1 cellular context compared by ENCODE assay signal in the genomic region with DNA sequence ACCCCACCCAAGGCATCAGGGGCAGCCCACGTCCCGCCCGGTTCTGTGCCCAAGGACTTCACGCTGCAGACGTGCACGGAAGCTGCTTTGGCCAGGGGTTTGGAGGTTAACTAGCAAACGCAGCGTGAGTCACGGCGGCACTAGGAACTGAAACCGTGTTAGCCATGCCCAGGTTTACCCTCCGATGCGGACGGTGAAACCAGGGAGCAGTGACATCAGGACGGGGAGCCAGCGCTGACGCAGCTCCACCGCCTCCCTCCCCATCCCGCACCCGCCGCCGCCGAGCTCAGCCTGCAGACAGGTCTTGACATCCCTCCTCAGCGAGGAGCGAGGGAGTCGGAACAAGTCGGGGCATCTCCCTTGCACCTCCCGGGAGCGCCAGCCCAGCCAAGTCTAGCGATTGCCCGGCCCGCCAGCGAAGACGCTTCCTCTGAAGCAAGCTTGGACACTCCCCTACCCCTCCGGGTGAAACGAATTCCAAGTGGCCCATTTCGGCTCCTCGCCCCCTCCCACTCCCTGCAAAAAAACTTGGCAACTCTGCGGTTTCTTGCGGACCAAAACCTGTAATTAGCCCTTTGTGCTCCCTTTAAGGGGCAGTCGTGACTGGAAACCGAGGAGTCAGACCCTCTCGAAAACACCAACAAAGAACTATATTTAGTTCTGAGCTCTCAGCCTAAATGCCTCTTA.
TF ChIP-seq lines count a peak whose summit lies in the region.

No MANE protein-coding gene starts in this region.

TF ChIP-seq in A549, 52 proteins besides CTCF, POLR2A, EP300 and RAD21 (continued from another document):
- TF ChIP-seq, protein P1, sequence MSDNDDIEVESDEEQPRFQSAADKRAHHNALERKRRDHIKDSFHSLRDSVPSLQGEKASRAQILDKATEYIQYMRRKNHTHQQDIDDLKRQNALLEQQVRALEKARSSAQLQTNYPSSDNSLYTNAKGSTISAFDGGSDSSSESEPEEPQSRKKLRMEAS (IDR thresholded peaks at IDR 0.05) = peak; percentile 53; the same call in 1 of the 2 replicates
- TF ChIP-seq FOSL2 (IDR thresholded peaks at IDR 0.05) (no peak), FOSL2 (CRISPR knock-in tag; IDR thresholded peaks at IDR 0.05) (peak; percentile 75), CEBPB (IDR thresholded peaks at IDR 0.05) (0 out of 4 replicates have a peak, but pooled peaks of 1 of the 2 experiments have one; percentile 0), FOXS1 (CRISPR knock-in tag; IDR thresholded peaks at IDR 0.05) (no peak), RNF2 (IDR thresholded peaks at IDR 0.05; ENCODE audit: borderline replicate concordance, low read depth) (0 out of 2 replicates have a peak, but pooled peaks have one; percentile 55)
- TF ChIP-seq, protein P2, sequence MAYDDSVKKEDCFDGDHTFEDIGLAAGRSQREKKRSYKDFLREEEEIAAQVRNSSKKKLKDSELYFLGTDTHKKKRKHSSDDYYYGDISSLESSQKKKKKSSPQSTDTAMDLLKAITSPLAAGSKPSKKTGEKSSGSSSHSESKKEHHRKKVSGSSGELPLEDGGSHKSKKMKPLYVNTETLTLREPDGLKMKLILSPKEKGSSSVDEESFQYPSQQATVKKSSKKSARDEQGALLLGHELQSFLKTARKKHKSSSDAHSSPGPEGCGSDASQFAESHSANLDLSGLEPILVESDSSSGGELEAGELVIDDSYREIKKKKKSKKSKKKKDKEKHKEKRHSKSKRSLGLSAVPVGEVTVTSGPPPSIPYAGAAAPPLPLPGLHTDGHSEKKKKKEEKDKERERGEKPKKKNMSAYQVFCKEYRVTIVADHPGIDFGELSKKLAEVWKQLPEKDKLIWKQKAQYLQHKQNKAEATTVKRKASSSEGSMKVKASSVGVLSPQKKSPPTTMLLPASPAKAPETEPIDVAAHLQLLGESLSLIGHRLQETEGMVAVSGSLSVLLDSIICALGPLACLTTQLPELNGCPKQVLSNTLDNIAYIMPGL (CRISPR knock-in tag; IDR thresholded peaks at IDR 0.05; ENCODE audit: borderline replicate concordance) = no peak
